In the genomic region with DNA sequence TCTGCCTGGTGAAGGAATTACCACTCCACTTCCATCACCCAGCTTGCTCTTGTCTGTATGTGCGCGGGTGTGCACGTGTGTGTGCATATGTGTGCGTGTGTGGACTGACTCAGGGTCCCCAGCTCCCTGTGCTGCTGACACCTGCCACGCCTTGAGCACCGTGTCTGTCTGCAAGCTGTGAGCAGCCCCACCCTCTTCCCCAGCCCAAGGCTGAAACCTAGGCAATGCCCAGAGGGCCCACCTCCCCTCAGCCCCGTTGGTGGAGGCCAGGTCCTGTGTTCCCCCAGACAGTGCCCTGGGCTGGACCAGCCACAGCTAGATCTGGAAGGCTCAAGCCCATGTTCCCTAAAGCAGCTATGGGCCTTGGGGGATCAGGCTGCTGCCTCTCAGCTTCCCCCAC, we compare ENCODE assay signal across 17 cellular contexts. TPM values are rescaled to one million over a fixed set of nuclear protein-coding genes. Genes with fewer than 3 reads are reported as not detected.
A peak's percentile ranks its signal among the peaks of the same experiment; 100 is the strongest.
DNase-seq lines count a peak whose midpoint lies in the region; ATAC-seq, FAIRE-seq and TF ChIP-seq lines count a peak whose summit lies in the region.
"Had no signal": no experiment of that assay in that cellular context is flagged by ENCODE, and none has a peak within 500 bp of the region (broad histone marks: within the 10 kb centered on the region; RNA-seq: fewer than 3 reads in every experiment).

No MANE protein-coding gene starts in this region.

- dilution Hi-C loops in keratinocyte (cut with MboI; ENCODE audit: extremely low pct_ligation_motif_present, low sequenced_read_pairs): no loop called here

- intact Hi-C loops in activated CD4-positive, alpha-beta memory T cell treated with anti-CD3 and anti-CD28 coated beads for 36 hours (cut with micrococcal nuclease): no loop called here

- POLR2A ChIA-PET in activated CD4-positive, alpha-beta memory T cell treated with anti-CD3 and anti-CD28 coated beads for 36 hours (lab: Charles Lee): no interaction called here

- no peak overlapping the region for H2AFZ ChIP-seq in keratinocyte (ENCODE audit: control insufficient read depth, low read length)

- no peak for FAIRE-seq in keratinocyte (lab: Jason Lieb, UNC)
- FAIRE-seq: frontal cortex had no signal

- H3K79me2 ChIP-seq in keratinocyte (ENCODE audit: control insufficient read depth, insufficient read depth, low read length): peaks cover 19% of the 10 kb centered on the region

- ATAC-seq in activated naive CD4-positive, alpha-beta T cell treated with anti-CD3 and anti-CD28 coated beads, Interleukin-2, amount 50 U/mL, for 72 hours: no peak
- ATAC-seq: body of pancreas had no signal

- no peak overlapping the region for H3K27ac ChIP-seq in keratinocyte (ENCODE audit: control insufficient read depth, insufficient read depth, low read length)
- no peak overlapping the region for H3K27ac ChIP-seq in suprapubic skin
- H3K27ac ChIP-seq: body of pancreas, epithelial cell of prostate, left ventricle myocardium inferior had no signal

- no peak overlapping the region for H3K27ac Mint-ChIP-seq in activated naive CD4-positive, alpha-beta T cell treated with anti-CD3 and anti-CD28 coated beads, Interleukin-2, amount 10 ng/mL, durations not matched to agents 7 days and 5 days
- H3K27ac Mint-ChIP-seq in activated naive CD4-positive, alpha-beta T cell treated with anti-CD3 and anti-CD28 coated beads, Interleukin-2, amount 50 U/mL, for 72 hours: no peak overlapping the region
- no peak overlapping the region for H3K27ac Mint-ChIP-seq in activated CD4-positive, alpha-beta memory T cell treated with anti-CD3 and anti-CD28 coated beads for 36 hours
- H3K27ac Mint-ChIP-seq in type B pancreatic cell: no peak overlapping the region
- H3K27ac Mint-ChIP-seq in endothelial cell (ENCODE audit: unreplicated experiment): no peak overlapping the region

- no peaks in the 10 kb centered on the region for H3K9me1 ChIP-seq in keratinocyte (ENCODE audit: control insufficient read depth, extremely low read depth, insufficient read depth, low read length)

- H3K4me3 ChIP-seq in keratinocyte (ENCODE audit: control insufficient read depth in 2 of 3, extremely low read depth in 1 of 3, insufficient read depth in 2 of 3, low read depth in 1 of 3, low read length in 3 of 3) (no peak overlapping the region), suprapubic skin (no peak overlapping the region)
- H3K4me3 ChIP-seq: body of pancreas had no signal

- peaks cover 20% of the 10 kb centered on the region for H3K36me3 Mint-ChIP-seq in activated naive CD4-positive, alpha-beta T cell treated with anti-CD3 and anti-CD28 coated beads, Interleukin-2, amount 10 ng/mL, durations not matched to agents 7 days and 5 days
- H3K36me3 Mint-ChIP-seq in activated naive CD4-positive, alpha-beta T cell treated with anti-CD3 and anti-CD28 coated beads, Interleukin-2, amount 50 U/mL, for 72 hours: peaks cover 0 to 7% of the 10 kb centered on the region in 2 donors
- H3K36me3 Mint-ChIP-seq in activated CD4-positive, alpha-beta memory T cell treated with anti-CD3 and anti-CD28 coated beads for 36 hours: peaks cover under 1% of the 10 kb centered on the region
- H3K36me3 Mint-ChIP-seq in type B pancreatic cell (peaks cover under 1% of the 10 kb centered on the region), endothelial cell (ENCODE audit: low read depth, unreplicated experiment) (peaks cover 1% of the 10 kb centered on the region)

- no peak overlapping the region for H3K9ac ChIP-seq in keratinocyte (ENCODE audit: control insufficient read depth, extremely low read depth, insufficient read depth, low read length)

- TF ChIP-seq CTCF in keratinocyte (optimal IDR thresholded peaks at IDR 0.05 in 1 of 3, IDR thresholded peaks at IDR 0.05 in 1 of 3, conservative IDR thresholded peaks at IDR 0.05 in 1 of 3; ENCODE audit: extremely low read depth in 1 of 3, insufficient read depth in 2 of 3, low read length in 3 of 3) (no peak), type B pancreatic cell (conservative IDR thresholded peaks at IDR 0.05) (no peak), endothelial cell (IDR thresholded peaks at IDR 0.05; ENCODE audit: unreplicated experiment) (no peak), suprapubic skin (IDR thresholded peaks at IDR 0.05) (no peak)

- H3K4me2 ChIP-seq in keratinocyte (ENCODE audit: control insufficient read depth, extremely low read depth, insufficient read depth, low read depth, low read length): peak overlapping the region; percentile 85

- peaks cover 11% of the 10 kb centered on the region for H3K27me3 Mint-ChIP-seq in activated naive CD4-positive, alpha-beta T cell treated with anti-CD3 and anti-CD28 coated beads, Interleukin-2, amount 10 ng/mL, durations not matched to agents 7 days and 5 days
- no peaks in the 10 kb centered on the region for H3K27me3 Mint-ChIP-seq in activated CD4-positive, alpha-beta memory T cell treated with anti-CD3 and anti-CD28 coated beads for 36 hours
- H3K27me3 Mint-ChIP-seq in type B pancreatic cell (peaks cover under 1% of the 10 kb centered on the region), endothelial cell (ENCODE audit: unreplicated experiment) (peaks cover 2% of the 10 kb centered on the region)

- CTCF ChIA-PET in activated naive CD4-positive, alpha-beta T cell treated with anti-CD3 and anti-CD28 coated beads, Interleukin-2, amount 10 ng/mL, durations not matched to agents 7 days and 5 days (lab: Charles Lee): interaction anchor here (0.9 to 2.3 kb wide), 3 partner anchors 9 to 61 kb away, joined by 4 to 19 read pairs (median 5); no protein-coding TSS in a partner anchor
- CTCF ChIA-PET in activated CD4-positive, alpha-beta memory T cell treated with anti-CD3 and anti-CD28 coated beads for 36 hours (lab: Charles Lee): interaction anchor here (1.1 to 4.0 kb wide), 4 partner anchors 9 to 130 kb away, joined by 3 to 38 read pairs (median 6); partner anchors contain the start of gene HAUS7

- WGBS in suprapubic skin: 80% methylated on average over 1 of the region's 7 CpGs

- peak overlapping the region; percentile 92 for H3K4me3 Mint-ChIP-seq in activated naive CD4-positive, alpha-beta T cell treated with anti-CD3 and anti-CD28 coated beads, Interleukin-2, amount 10 ng/mL, durations not matched to agents 7 days and 5 days
- H3K4me3 Mint-ChIP-seq in activated CD4-positive, alpha-beta memory T cell treated with anti-CD3 and anti-CD28 coated beads for 36 hours: peak overlapping the region; percentile 37
- peak overlapping the region; percentile 61 for H3K4me3 Mint-ChIP-seq in type B pancreatic cell
- H3K4me3 Mint-ChIP-seq in endothelial cell (ENCODE audit: unreplicated experiment): no peak overlapping the region

- no peaks in the 10 kb centered on the region for H3K9me3 ChIP-seq in keratinocyte (ENCODE audit: control insufficient read depth, low read depth, low read length)
- H3K9me3 ChIP-seq in suprapubic skin: no peaks in the 10 kb centered on the region
- H3K9me3 ChIP-seq: body of pancreas, left ventricle myocardium inferior had no signal

- DNase-seq in activated naive CD4-positive, alpha-beta T cell treated with anti-CD3 and anti-CD28 coated beads, Interleukin-2, amount 10 ng/mL, durations not matched to agents 7 days and 5 days: no peak
- no peak for DNase-seq in activated naive CD4-positive, alpha-beta T cell treated with anti-CD3 and anti-CD28 coated beads, Interleukin-2, amount 50 U/mL, for 72 hours (ENCODE audit: low spot score in 2 of 2)
- DNase-seq in activated CD4-positive, alpha-beta memory T cell treated with anti-CD3 and anti-CD28 coated beads for 36 hours: no peak
- DNase-seq in keratinocyte (ENCODE audit: low read depth, low spot score) (no peak), type B pancreatic cell (ENCODE audit: extremely low spot score, unreplicated experiment) (no peak), NCI-H146 treated with DMSO at 0.1 percent for 48 hours (lab: John Stamatoyannopoulos, UW; ENCODE audit: unreplicated experiment) (no peak), endothelial cell (ENCODE audit: low spot score) (no peak), suprapubic skin (ENCODE audit: low spot score in 2 of 2) (no peak)
- DNase-seq: activated gamma-delta T cell treated with Interleukin-2 at 50 U/mL for 16 hours; dermis blood vessel endothelial cell; left ventricle myocardium inferior; NCI-H1694; NCI-H2227 treated with DMSO at 0.1 percent for 48 hours; stimulated activated naive CD4-positive, alpha-beta T cell had no signal

- no peak for TF ChIP-seq POLR2A in suprapubic skin (IDR thresholded peaks at IDR 0.05)

- H3K9me3 Mint-ChIP-seq in activated naive CD4-positive, alpha-beta T cell treated with anti-CD3 and anti-CD28 coated beads, Interleukin-2, amount 10 ng/mL, durations not matched to agents 7 days and 5 days: no peaks in the 10 kb centered on the region
- no peaks in the 10 kb centered on the region for H3K9me3 Mint-ChIP-seq in activated naive CD4-positive, alpha-beta T cell treated with anti-CD3 and anti-CD28 coated beads, Interleukin-2, amount 50 U/mL, for 72 hours
- no peaks in the 10 kb centered on the region for H3K9me3 Mint-ChIP-seq in activated CD4-positive, alpha-beta memory T cell treated with anti-CD3 and anti-CD28 coated beads for 36 hours
- H3K9me3 Mint-ChIP-seq in type B pancreatic cell (no peaks in the 10 kb centered on the region), endothelial cell (ENCODE audit: unreplicated experiment) (no peaks in the 10 kb centered on the region)

- TF ChIP-seq EP300 in suprapubic skin (IDR thresholded peaks at IDR 0.05): no peak

- no peaks in the 10 kb centered on the region for H4K20me1 ChIP-seq in keratinocyte (ENCODE audit: control insufficient read depth, extremely low read depth, insufficient read depth, low read length)

- H3K36me3 ChIP-seq in keratinocyte (ENCODE audit: control insufficient read depth in 2 of 2, extremely low read depth in 1 of 2, insufficient read depth in 2 of 2, low read length in 2 of 2): peaks cover 0 to 2% of the 10 kb centered on the region in 2 experiments
- H3K36me3 ChIP-seq in suprapubic skin: no peaks in the 10 kb centered on the region
- H3K36me3 ChIP-seq: left ventricle myocardium inferior had no signal

- H3K27me3 ChIP-seq in keratinocyte (ENCODE audit: control insufficient read depth, extremely low read depth, insufficient read depth, low read length) (no peaks in the 10 kb centered on the region), suprapubic skin (no peaks in the 10 kb centered on the region)
- H3K27me3 ChIP-seq: body of pancreas had no signal

- peaks cover 66% of the 10 kb centered on the region for H3K4me1 Mint-ChIP-seq in activated naive CD4-positive, alpha-beta T cell treated with anti-CD3 and anti-CD28 coated beads, Interleukin-2, amount 10 ng/mL, durations not matched to agents 7 days and 5 days
- peaks cover 41% of the 10 kb centered on the region for H3K4me1 Mint-ChIP-seq in activated CD4-positive, alpha-beta memory T cell treated with anti-CD3 and anti-CD28 coated beads for 36 hours (ENCODE audit: low read depth)
- H3K4me1 Mint-ChIP-seq in type B pancreatic cell (ENCODE audit: unreplicated experiment) (peaks cover 5% of the 10 kb centered on the region), endothelial cell (ENCODE audit: unreplicated experiment) (peaks cover 6% of the 10 kb centered on the region)

- H3K4me1 ChIP-seq in keratinocyte (ENCODE audit: control insufficient read depth, extremely low read depth, insufficient read depth, low read length): peaks cover 20% of the 10 kb centered on the region
- H3K4me1 ChIP-seq in suprapubic skin: peaks cover 24% of the 10 kb centered on the region

RNA-seq across cellular contexts. Expression of gene CCNQ, which starts 2.0 kb away (rescaled TPM):
- total RNA-seq in activated naive CD4-positive, alpha-beta T cell treated with anti-CD3 and anti-CD28 coated beads, Interleukin-2, amount 50 U/mL, for 72 hours: 10 to 100 TPM; 13.0 to 14.0 TPM
- total RNA-seq in activated CD4-positive, alpha-beta memory T cell treated with anti-CD3 and anti-CD28 coated beads for 36 hours: 10 to 100 TPM; 18.1 to 18.9 TPM
- polyA plus RNA-seq in keratinocyte: 31.1 to 36.4 TPM (median 33.5 TPM) in 3 replicates
- 15.8 TPM for polyA plus RNA-seq in keratinocyte (2011; ENCODE audit: low read depth)
- 38.4 and 42.6 TPM in 2 replicates for polyA plus RNA-seq in keratinocyte (2011; cell fraction: cytosol; rRNA removed)
- 11.2 and 19.8 TPM in 2 replicates for polyA plus RNA-seq in keratinocyte (2011; cell fraction: nucleus; rRNA removed)
- 17.2 and 32.5 TPM in 2 replicates for polyA plus RNA-seq in keratinocyte (2012; ENCODE audit: low replicate concordance)
- polyA minus RNA-seq in keratinocyte: 23.9 to 33.1 TPM (median 27.9 TPM) in 3 replicates
- polyA minus RNA-seq in keratinocyte (2011; cell fraction: cytosol; rRNA and poly(A)+ RNA removed): 29.5 TPM
- 4.9 and 6.3 TPM in 2 replicates for polyA minus RNA-seq in keratinocyte (2011; cell fraction: nucleus; rRNA and poly(A)+ RNA removed)
- 19.0 and 19.9 TPM in 2 replicates for total RNA-seq in type B pancreatic cell (ENCODE audit: low replicate concordance)
- 15.3 TPM for total RNA-seq in endothelial cell (ENCODE audit: unreplicated experiment)
- 10 to 100 TPM; 16.4 to 33.2 (median 29.3) TPM for total RNA-seq in suprapubic skin

RNA-seq across cellular contexts. Expression of gene DUSP9, which starts 46.1 kb away (rescaled TPM):
- under 1 TPM in 1 of 2 donors, not detected in 1; 0.91 TPM for total RNA-seq in activated naive CD4-positive, alpha-beta T cell treated with anti-CD3 and anti-CD28 coated beads, Interleukin-2, amount 50 U/mL, for 72 hours
- under 1 TPM; 0.12 to 0.26 TPM for total RNA-seq in activated CD4-positive, alpha-beta memory T cell treated with anti-CD3 and anti-CD28 coated beads for 36 hours
- polyA plus RNA-seq in keratinocyte: 0.47 to 0.57 TPM (median 0.50 TPM) in 3 replicates
- not detected for polyA plus RNA-seq in keratinocyte (2011; ENCODE audit: low read depth)
- polyA plus RNA-seq in keratinocyte (2011; cell fraction: cytosol; rRNA removed): 0.16 and 0.55 TPM in 2 replicates
- 0.57 and 0.65 TPM in 2 replicates for polyA plus RNA-seq in keratinocyte (2011; cell fraction: nucleus; rRNA removed)
- polyA plus RNA-seq in keratinocyte (2012; ENCODE audit: low replicate concordance): 0.81 TPM in 1 of 2 replicates, not detected in the other
- polyA minus RNA-seq in keratinocyte: 0.20 to 0.89 TPM (median 0.77 TPM) in 3 replicates
- 3.3 TPM for polyA minus RNA-seq in keratinocyte (2011; cell fraction: cytosol; rRNA and poly(A)+ RNA removed)
- polyA minus RNA-seq in keratinocyte (2011; cell fraction: nucleus; rRNA and poly(A)+ RNA removed): 0.32 TPM in 1 of 2 replicates, not detected in the other
- total RNA-seq in type B pancreatic cell (ENCODE audit: low replicate concordance) (5.8 and 9.5 TPM in 2 replicates), endothelial cell (ENCODE audit: unreplicated experiment) (not detected), suprapubic skin (under 1 TPM in 2 of 4 donors, not detected in 2; 0.19 to 0.48 TPM)
- total RNA-seq: body of pancreas, left ventricle myocardium inferior had no signal
